24 cellular contexts compared by ENCODE assay signal in genomic region chr12:88958961-88959360, GRCh38.
DNase-seq lines count a peak whose midpoint lies in the region; TF ChIP-seq lines count a peak whose summit lies in the region.
"Had no signal": no experiment of that assay in that cellular context is flagged by ENCODE, and none has a peak within 500 bp of the region (broad histone marks: within the 10 kb centered on the region; RNA-seq: fewer than 3 reads in every experiment).

No MANE protein-coding gene starts in this region.

- H3K36me3 ChIP-seq in endodermal cell (ENCODE audit: control insufficient read depth, insufficient read depth, low read length) (no peaks in the 10 kb centered on the region), testis (ENCODE audit: low read depth, missing control alignments) (no peaks in the 10 kb centered on the region)
- H3K36me3 ChIP-seq: colonic mucosa, gastrocnemius medialis, prostate gland, uterus had no signal

- peaks cover 58% of the 10 kb centered on the region for H3K4me1 Mint-ChIP-seq in endodermal cell
- H3K4me1 Mint-ChIP-seq: CD4-positive, CD25-positive, alpha-beta regulatory T cell; naive B cell had no signal

- peak; percentile 73 for DNase-seq in DMS53 (lab: John Stamatoyannopoulos, UW)
- peak; percentile 82 for DNase-seq in NCI-H1417 treated with DMSO at 0.1 percent for 48 hours (lab: John Stamatoyannopoulos, UW)
- DNase-seq in NCI-H2227 (lab: John Stamatoyannopoulos, UW; ENCODE audit: unreplicated experiment), result peak; percentile 84
- DNase-seq in endodermal cell, result peak; percentile 55
- no peak for DNase-seq in pons (ENCODE audit: low spot score)
- DNase-seq in stimulated activated naive CD4-positive, alpha-beta T cell treated with Interleukin-2 at 50 U/mL for 16 hours (lab: John Stamatoyannopoulos, UW), result no peak
- DNase-seq in testis, result no peak
- DNase-seq in KG1 (lab: John Stamatoyannopoulos, UW), result no peak
- DNase-seq: ACHN; activated CD4-positive, alpha-beta T cell treated with anti-CD3 and anti-CD28 coated beads for 1 hour; activated CD8-positive, alpha-beta memory T cell treated with anti-CD3 and anti-CD28 coated beads, Interleukin-2, amount 50 U/mL, for 48 hours; activated naive CD4-positive, alpha-beta T cell; CD4-positive, CD25-positive, alpha-beta regulatory T cell; colonic mucosa; gastrocnemius medialis; naive B cell; NCI-H2171 treated with DMSO at 0.1 percent for 48 hours; T1000; uterus had no signal

- H3K27ac ChIP-seq in endodermal cell (ENCODE audit: low read depth, low read length) (no peak overlapping the region), testis (no peak overlapping the region)
- H3K27ac ChIP-seq: colonic mucosa, epithelial cell of prostate, prostate gland, SK-N-MC, uterus had no signal

- H3K27me3 Mint-ChIP-seq in endodermal cell (ENCODE audit: insufficient read depth), result peaks cover 57% of the 10 kb centered on the region

- H3K9me3 ChIP-seq in endodermal cell (ENCODE audit: control insufficient read depth, low read length) (no peaks in the 10 kb centered on the region), testis (no peaks in the 10 kb centered on the region)
- H3K9me3 ChIP-seq: colonic mucosa, gastrocnemius medialis, prostate gland, uterus had no signal

- no peaks in the 10 kb centered on the region for H3K9me3 Mint-ChIP-seq in endodermal cell
- H3K9me3 Mint-ChIP-seq: CD4-positive, CD25-positive, alpha-beta regulatory T cell; naive B cell; stimulated activated naive CD8-positive, alpha-beta T cell treated with anti-CD3 and anti-CD28 coated beads, Interleukin-15, Interleukin-2, amounts not matched to agents 100 ng/mL and 50 ng/mL, for 24 hours had no signal

- H3K4me1 ChIP-seq in endodermal cell (ENCODE audit: control insufficient read depth, insufficient read depth, low read length), result peaks cover 13% of the 10 kb centered on the region
- no peaks in the 10 kb centered on the region for H3K4me1 ChIP-seq in testis
- H3K4me1 ChIP-seq: colonic mucosa, prostate gland, uterus had no signal

- H3K4me3 ChIP-seq in endodermal cell (ENCODE audit: low read length) (no peak overlapping the region), testis (no peak overlapping the region)
- H3K4me3 ChIP-seq: colonic mucosa, gastrocnemius medialis, lung, prostate gland, SK-N-MC, uterus had no signal

- H3K27me3 ChIP-seq in endodermal cell (ENCODE audit: control insufficient read depth, insufficient read depth, low read length, poor library complexity, severe bottlenecking), result peaks cover 55% of the 10 kb centered on the region
- H3K27me3 ChIP-seq in testis, result no peaks in the 10 kb centered on the region
- H3K27me3 ChIP-seq: colonic mucosa, gastrocnemius medialis, uterus had no signal

- peak overlapping the region; percentile 2 for H3K4me3 Mint-ChIP-seq in endodermal cell
- H3K4me3 Mint-ChIP-seq: CD4-positive, CD25-positive, alpha-beta regulatory T cell; naive B cell; stimulated activated naive CD8-positive, alpha-beta T cell treated with anti-CD3 and anti-CD28 coated beads, Interleukin-15, Interleukin-2, amounts not matched to agents 100 ng/mL and 50 ng/mL, for 24 hours had no signal

- H3K9ac ChIP-seq in endodermal cell (ENCODE audit: extremely low read depth, low read length, poor library complexity, severe bottlenecking), result no peak overlapping the region

- TF ChIP-seq CTCF in endodermal cell (conservative IDR thresholded peaks at IDR 0.05) (no peak), testis (IDR thresholded peaks at IDR 0.05) (no peak)

- H3K36me3 Mint-ChIP-seq in endodermal cell (ENCODE audit: low read depth), result no peaks in the 10 kb centered on the region
- H3K36me3 Mint-ChIP-seq: CD4-positive, CD25-positive, alpha-beta regulatory T cell; naive B cell had no signal

- no peak overlapping the region for H3K27ac Mint-ChIP-seq in endodermal cell
- H3K27ac Mint-ChIP-seq: CD4-positive, CD25-positive, alpha-beta regulatory T cell; stimulated activated naive CD8-positive, alpha-beta T cell treated with anti-CD3 and anti-CD28 coated beads, Interleukin-15, Interleukin-2, amounts not matched to agents 100 ng/mL and 50 ng/mL, for 24 hours had no signal

- no peak for TF ChIP-seq POLR2A in testis (IDR thresholded peaks at IDR 0.05)

- intact Hi-C loops in testis (cut with DNase I; ENCODE audit: low total_unique reads), result no loop called here

Comparison
In these comparisons a context has a peak if more than half of its experiments do, and no peak if none do; other contexts are left out.
1. DNase-seq: peak in DMS53 (single experiment), NCI-H1417 treated with DMSO at 0.1 percent for 48 hours (single experiment), NCI-H2227 (single experiment) and endodermal cell (single experiment); none in pons (single experiment), stimulated activated naive CD4-positive, alpha-beta T cell treated with Interleukin-2 at 50 U/mL for 16 hours (single experiment), testis (single experiment) and KG1 (single experiment).